Comparison of ENCODE assay signal across 13 cellular contexts in genomic region chr19:2045501-2046045, GRCh38. TPM values are rescaled to one million over a fixed set of nuclear protein-coding genes. Genes with fewer than 3 reads are reported as not detected.
A peak's percentile ranks its signal among the peaks of the same experiment; 100 is the strongest.
DNase-seq lines count a peak whose midpoint lies in the region; ATAC-seq, FAIRE-seq and TF ChIP-seq lines count a peak whose summit lies in the region.
"Had no signal": no experiment of that assay in that cellular context is flagged by ENCODE, and none has a peak within 500 bp of the region (broad histone marks: within the 10 kb centered on the region; RNA-seq: fewer than 3 reads in every experiment).

No MANE protein-coding gene starts in this region.

- H3K79me2 ChIP-seq in OCI-LY3 (ENCODE audit: low read length) = peaks cover 94% of the 10 kb centered on the region

- ATAC-seq in CD4-positive, alpha-beta T cell (ENCODE audit: poor library complexity) = no peak
- no peak for ATAC-seq in GM21447 (IDR thresholded peaks at IDR 0.05; ENCODE audit: unreplicated experiment)
- ATAC-seq in HG03159 (IDR thresholded peaks at IDR 0.05; ENCODE audit: unreplicated experiment) = no peak
- ATAC-seq: right lobe of liver had no signal

- no peak overlapping the region for H3K4me3 Mint-ChIP-seq in CD4-positive, alpha-beta T cell
- H3K4me3 Mint-ChIP-seq: activated CD4-positive, alpha-beta memory T cell treated with anti-CD3 and anti-CD28 coated beads, Interleukin-2, amount 10 ng/mL, durations not matched to agents 7 days and 5 days; activated naive CD8-positive, alpha-beta T cell had no signal

- H3K9me3 Mint-ChIP-seq in CD4-positive, alpha-beta T cell = no peaks in the 10 kb centered on the region
- H3K9me3 Mint-ChIP-seq: activated CD4-positive, alpha-beta memory T cell treated with anti-CD3 and anti-CD28 coated beads, Interleukin-2, amount 10 ng/mL, durations not matched to agents 7 days and 5 days had no signal

- H3K4me3 ChIP-seq in OCI-LY3 (ENCODE audit: low read length) = peak overlapping the region; percentile 13; the same call in 1 of the 2 replicates
- H3K4me3 ChIP-seq in esophagus squamous epithelium = peak overlapping the region in 3 of 4 donors; percentile 16 to 99 (median 97)
- peak overlapping the region in 1 of 8 donors; percentile 17 for H3K4me3 ChIP-seq in spleen
- H3K4me3 ChIP-seq: right lobe of liver had no signal

- peak overlapping the region; percentile 97 for H3K27ac Mint-ChIP-seq in CD4-positive, alpha-beta T cell

- TF ChIP-seq CTCF in CD4-positive, alpha-beta T cell (IDR thresholded peaks at IDR 0.05) = no peak
- TF ChIP-seq CTCF in OCI-LY3 (IDR thresholded peaks at IDR 0.05; ENCODE audit: low read depth, low read length) = no peak
- no peak for TF ChIP-seq CTCF in esophagus squamous epithelium (IDR thresholded peaks at IDR 0.05)
- TF ChIP-seq CTCF in spleen (IDR thresholded peaks at IDR 0.05 in 8 of 11, conservative IDR thresholded peaks at IDR 0.05 in 3 of 11) = no peak

- POLR2A ChIA-PET in CD4-positive, alpha-beta T cell (lab: Charles Lee) = no interaction called here

- intact Hi-C loops in CD4-positive, alpha-beta T cell (cut with DNase I, micrococcal nuclease) = no loop called here
- intact Hi-C loops in esophagus squamous epithelium (cut with DNase I) (no loop called here), spleen (cut with DNase I; ENCODE audit: low total_unique reads) (no loop called here)

- no peaks in the 10 kb centered on the region for H3K27me3 ChIP-seq in CD4-positive, alpha-beta T cell (ENCODE audit: control insufficient read depth, insufficient read depth, low read length)
- H3K27me3 ChIP-seq in OCI-LY3 (ENCODE audit: low read depth, low read length) (no peaks in the 10 kb centered on the region), esophagus squamous epithelium (no peaks in the 10 kb centered on the region), spleen (replicated peaks in 1 of 7) (no peaks in the 10 kb centered on the region)
- H3K27me3 ChIP-seq: right lobe of liver had no signal

- no peak for DNase-seq in CD4-positive, alpha-beta T cell
- no peak for DNase-seq in esophagus squamous epithelium (lab: John Stamatoyannopoulos, UW)
- peak; percentile 78 for DNase-seq in spleen
- DNase-seq in NCI-H226 = no peak
- no peak for DNase-seq in GM12892 (ENCODE audit: insufficient read length)
- DNase-seq: COR-L47; effector CD4-positive, alpha-beta T cell had no signal

- WGBS in esophagus squamous epithelium, 2 donors = 40% methylated on average over 2 of the region's 14 CpGs; no CpG with 5 or more reads in 1 of the 2 donors
- 60 to 84% (median 71%) methylated on average over 1 to 14 of the region's 14 CpGs for WGBS in spleen, 5 donors

- H3K36me3 Mint-ChIP-seq in CD4-positive, alpha-beta T cell (ENCODE audit: low read depth) = peaks cover 57% of the 10 kb centered on the region
- H3K36me3 Mint-ChIP-seq: activated naive CD8-positive, alpha-beta T cell had no signal

- no peak overlapping the region for H3K9ac ChIP-seq in OCI-LY3 (ENCODE audit: low read length)

- H3K27ac ChIP-seq in CD4-positive, alpha-beta T cell (ENCODE audit: low read depth, low read length) = peak overlapping the region; percentile 83
- H3K27ac ChIP-seq in OCI-LY3 (ENCODE audit: low read length) (peak overlapping the region; percentile 31; the same call in 1 of the 2 replicates), esophagus squamous epithelium (peak overlapping the region; percentile 81 to 99 (median 98)), spleen (peak overlapping the region; percentile 34 to 100 (median 82))

- peaks cover 34% of the 10 kb centered on the region for H3K4me1 Mint-ChIP-seq in CD4-positive, alpha-beta T cell (ENCODE audit: low read depth)

- peak in 1 of 4 donors; percentile 20 for TF ChIP-seq POLR2A in esophagus squamous epithelium (IDR thresholded peaks at IDR 0.05)
- no peak for TF ChIP-seq POLR2A in spleen (IDR thresholded peaks at IDR 0.05)
- no peak for TF ChIP-seq POLR2A in GM12892 (IDR thresholded peaks at IDR 0.05; ENCODE audit: low read depth, low read length)

- no peak for FAIRE-seq in GM12892 (lab: Jason Lieb, UNC)

- peaks cover 84% of the 10 kb centered on the region for H3K36me3 ChIP-seq in OCI-LY3 (replicated peaks; ENCODE audit: low read depth, low read length)
- peaks cover 31 to 85% (median 47%) of the 10 kb centered on the region in 3 donors for H3K36me3 ChIP-seq in esophagus squamous epithelium
- peaks cover 0 to 89% (median 61%) of the 10 kb centered on the region in 6 donors for H3K36me3 ChIP-seq in spleen

- peaks cover 82% of the 10 kb centered on the region for H3K4me1 ChIP-seq in OCI-LY3 (ENCODE audit: low read length)
- peaks cover 85 to 95% (median 86%) of the 10 kb centered on the region in 3 donors for H3K4me1 ChIP-seq in esophagus squamous epithelium
- peaks cover 85 to 97% (median 92%) of the 10 kb centered on the region in 6 donors for H3K4me1 ChIP-seq in spleen

- CTCF ChIA-PET in CD4-positive, alpha-beta T cell (lab: Charles Lee) = no interaction called here

- peaks cover 96% of the 10 kb centered on the region for H4K20me1 ChIP-seq in OCI-LY3 (ENCODE audit: insufficient read depth, low read length)

- H3K27me3 Mint-ChIP-seq in CD4-positive, alpha-beta T cell = no peaks in the 10 kb centered on the region
- H3K27me3 Mint-ChIP-seq: activated CD4-positive, alpha-beta memory T cell treated with anti-CD3 and anti-CD28 coated beads, Interleukin-2, amount 10 ng/mL, durations not matched to agents 7 days and 5 days; activated naive CD8-positive, alpha-beta T cell had no signal

- no peak overlapping the region for H2AFZ ChIP-seq in OCI-LY3 (ENCODE audit: low read depth, low read length)

- no peaks in the 10 kb centered on the region for H3K9me3 ChIP-seq in CD4-positive, alpha-beta T cell (ENCODE audit: control insufficient read depth, low read length)
- no peaks in the 10 kb centered on the region for H3K9me3 ChIP-seq in OCI-LY3 (ENCODE audit: insufficient read depth, low read length)
- H3K9me3 ChIP-seq in esophagus squamous epithelium = no peaks in the 10 kb centered on the region
- no peaks in the 10 kb centered on the region for H3K9me3 ChIP-seq in spleen
- H3K9me3 ChIP-seq: right lobe of liver had no signal

- H3K4me2 ChIP-seq in OCI-LY3 (ENCODE audit: low read length) = peak overlapping the region; percentile 98

RNA-seq across cellular contexts. Expression of gene MKNK2, which starts 5.5 kb away (rescaled TPM):
- total RNA-seq in CD4-positive, alpha-beta T cell = 100 to 1,000 TPM; 325 to 347 TPM
- total RNA-seq in esophagus squamous epithelium = 100 to 1,000 TPM; 147 to 300 (median 189) TPM
- total RNA-seq in spleen = 100 to 1,000 TPM; 212 to 389 (median 265) TPM
- 100 to 1,000 TPM in 1 of 3 donors, 10 to 100 TPM in 2; 88.2 to 154 (median 90.0) TPM for polyA plus RNA-seq in spleen
- 245 TPM for polyA plus RNA-seq in GM12892 (2012; ENCODE audit: missing spikeins)

RNA-seq across cellular contexts. Expression of gene BTBD2, which starts 30.1 kb away (rescaled TPM):
- total RNA-seq in CD4-positive, alpha-beta T cell = 10 to 100 TPM; 44.4 to 44.9 TPM
- 10 to 100 TPM; 42.3 to 79.0 (median 63.8) TPM for total RNA-seq in esophagus squamous epithelium
- total RNA-seq in spleen = 10 to 100 TPM; 47.6 to 77.1 (median 65.5) TPM
- polyA plus RNA-seq in spleen = 10 to 100 TPM; 29.1 to 53.0 (median 31.2) TPM
- 29.0 TPM for polyA plus RNA-seq in GM12892 (2012; ENCODE audit: missing spikeins)

RNA-seq across cellular contexts. Expression of gene MOB3A, which starts 50.6 kb away (rescaled TPM):
- total RNA-seq in CD4-positive, alpha-beta T cell = 10 to 100 TPM; 96.4 to 97.3 TPM
- 10 to 100 TPM; 22.9 to 26.9 (median 23.6) TPM for total RNA-seq in esophagus squamous epithelium
- 100 to 1,000 TPM in 5 of 7 donors, 10 to 100 TPM in 2; 80.8 to 161 (median 124) TPM for total RNA-seq in spleen
- polyA plus RNA-seq in spleen = 10 to 100 TPM; 24.2 to 48.7 (median 37.6) TPM
- polyA plus RNA-seq in GM12892 (2012; ENCODE audit: missing spikeins) = 113 TPM

RNA-seq across cellular contexts. Expression of gene IZUMO4, which starts 51.1 kb away (rescaled TPM):
- 10 to 100 TPM; 17.4 to 17.9 TPM for total RNA-seq in CD4-positive, alpha-beta T cell
- 10 to 100 TPM in 1 of 4 donors, 1 to 10 TPM in 2, not detected in 1; 3.0 to 11.4 (median 3.2) TPM for total RNA-seq in esophagus squamous epithelium
- total RNA-seq in spleen = 1 to 10 TPM; 1.9 to 5.8 (median 3.7) TPM
- polyA plus RNA-seq in spleen = 10 to 100 TPM; 13.6 to 25.9 (median 16.7) TPM
- polyA plus RNA-seq in GM12892 (2012; ENCODE audit: missing spikeins) = 43.2 TPM

Comparison
In these comparisons a context has a peak if more than half of its experiments do, and no peak if none do; other contexts are left out.
1. H3K27ac ChIP-seq: peak in every context shown above with its lines; median percentile 98 in esophagus squamous epithelium; 83 in CD4-positive, alpha-beta T cell; 82 in spleen; 31 in OCI-LY3.